Comparison of ENCODE assay signal across 7 cellular contexts in genomic region chr19:18007939-18008673, GRCh38. TPM values are rescaled to one million over a fixed set of nuclear protein-coding genes. Genes with fewer than 3 reads are reported as not detected.
DNase-seq lines count a peak whose midpoint lies in the region; ATAC-seq and TF ChIP-seq lines count a peak whose summit lies in the region.

Gene ARRDC2, plus strand, starts transcription at chr19:18008170. Its CDS starts 141 bp downstream, at chr19:18008311.

- no peak for TF ChIP-seq CTCF in subcutaneous adipose tissue (IDR thresholded peaks at IDR 0.05; ENCODE audit: low read depth)

- H3K9ac ChIP-seq in SK-N-MC (ENCODE audit: insufficient read length) = no peak within 1 kb of the TSS

- H3K27ac ChIP-seq in SK-N-MC = no peak within 1 kb of the TSS

- no peaks in the 10 kb centered on the region for H3K9me3 Mint-ChIP-seq in activated naive CD4-positive, alpha-beta T cell treated with anti-CD3 and anti-CD28 coated beads, Interleukin-2, amount 50 U/mL, for 72 hours

- peaks cover 11 to 25% of the 10 kb centered on the region in 2 donors for H3K36me3 Mint-ChIP-seq in activated naive CD4-positive, alpha-beta T cell treated with anti-CD3 and anti-CD28 coated beads, Interleukin-2, amount 50 U/mL, for 72 hours

- peak within 1 kb of the TSS; percentile 77 for H3K4me3 ChIP-seq in SK-N-MC

- no peaks in the 10 kb centered on the region for H3K9me3 ChIP-seq in SK-N-MC (ENCODE audit: low read depth, low read length)

- peak within 1 kb of the TSS; percentile 75 to 88 for H3K27ac Mint-ChIP-seq in activated naive CD4-positive, alpha-beta T cell treated with anti-CD3 and anti-CD28 coated beads, Interleukin-2, amount 50 U/mL, for 72 hours

- ATAC-seq in GM18909 (IDR thresholded peaks at IDR 0.05; ENCODE audit: poor library complexity, unreplicated experiment) = peak; percentile 46
- peak; percentile 70 to 87 for ATAC-seq in activated naive CD4-positive, alpha-beta T cell treated with anti-CD3 and anti-CD28 coated beads, Interleukin-2, amount 50 U/mL, for 72 hours

- DNase-seq in HuH-7.5 (ENCODE audit: low spot score) = peak; percentile 99
- DNase-seq in SK-N-MC (ENCODE audit: low read depth, low spot score) = peak; percentile 39
- DNase-seq in activated naive CD4-positive, alpha-beta T cell treated with anti-CD3 and anti-CD28 coated beads, Interleukin-2, amount 50 U/mL, for 72 hours (ENCODE audit: low spot score in 2 of 2) = peak; percentile 84 to 87
- DNase-seq in glomerular endothelial cell (ENCODE audit: extremely low read depth, low read depth, low spot score) = no peak
- DNase-seq in nucleus accumbens (lab: John Stamatoyannopoulos, UW) = peak; percentile 54 to 97 (median 89)

- H3K36me3 ChIP-seq in SK-N-MC (ENCODE audit: insufficient read depth, low read length) = peaks cover 1% of the 10 kb centered on the region; the same call in 1 of the 2 replicates

RNA-seq across cellular contexts. Expression of gene ARRDC2, which starts in this region (rescaled TPM):
- total RNA-seq in activated naive CD4-positive, alpha-beta T cell treated with anti-CD3 and anti-CD28 coated beads, Interleukin-2, amount 50 U/mL, for 72 hours = 10 to 100 TPM; 26.7 to 59.3 TPM
- total RNA-seq in glomerular endothelial cell (15.5 and 38.1 TPM in 2 replicates), subcutaneous adipose tissue (100 to 1,000 TPM in 2 of 4 donors, 10 to 100 TPM in 2; 38.5 to 140 (median 84.0) TPM)
